In genomic region chr16:50603206-50604064, GRCh38 we compare ENCODE assay signal across 11 cellular contexts. TPM values are rescaled to one million over a fixed set of nuclear protein-coding genes. Genes with fewer than 3 reads are reported as not detected.
DNase-seq lines count a peak whose midpoint lies in the region; ATAC-seq and TF ChIP-seq lines count a peak whose summit lies in the region.
"Had no signal": no experiment of that assay in that cellular context is flagged by ENCODE, and none has a peak within 500 bp of the region (broad histone marks: within the 10 kb centered on the region; RNA-seq: fewer than 3 reads in every experiment).

No MANE protein-coding gene starts in this region.

- H3K9me3 Mint-ChIP-seq in CD4-positive, CD25-positive, alpha-beta regulatory T cell: no peaks in the 10 kb centered on the region

- H4K12ac ChIP-seq in trophoblast cell (ENCODE audit: low read depth, low read length): no peak overlapping the region

- H3K27ac Mint-ChIP-seq in CD4-positive, CD25-positive, alpha-beta regulatory T cell: peak overlapping the region; percentile 39 to 85 (median 56)
- H3K27ac Mint-ChIP-seq in T-helper 17 cell: peak overlapping the region; percentile 89

- H3K9ac ChIP-seq in trophoblast cell (ENCODE audit: low read length): no peak overlapping the region

- H2AFZ ChIP-seq in trophoblast cell (ENCODE audit: insufficient read depth, low read length, poor library complexity): no peak overlapping the region

- peaks cover 3 to 31% (median 7%) of the 10 kb centered on the region in 4 donors for H3K4me1 Mint-ChIP-seq in CD4-positive, CD25-positive, alpha-beta regulatory T cell
- peaks cover 32% of the 10 kb centered on the region for H3K4me1 Mint-ChIP-seq in T-helper 17 cell

- peak overlapping the region; percentile 41 for H2BK5ac ChIP-seq in trophoblast cell (ENCODE audit: low read depth, low read length, poor library complexity)

- H3K14ac ChIP-seq in trophoblast cell (ENCODE audit: low read length): peak overlapping the region; percentile 27

- no peak overlapping the region for H3K4me3 Mint-ChIP-seq in CD4-positive, CD25-positive, alpha-beta regulatory T cell
- H3K4me3 Mint-ChIP-seq in T-helper 17 cell: no peak overlapping the region

- in situ Hi-C loops in GM13977 (cut with MboI; ENCODE audit: low pct_unique_long_range_greater_than_20kb, low sequenced_read_pairs, unreplicated experiment): no loop called here

- peak overlapping the region; percentile 25 for H2BK120ac ChIP-seq in trophoblast cell (ENCODE audit: insufficient read depth, low read length, poor library complexity)

- peak overlapping the region; percentile 8 for H3K4me2 ChIP-seq in trophoblast cell (ENCODE audit: low read length)

- no peak overlapping the region for H3K4ac ChIP-seq in trophoblast cell (ENCODE audit: low read depth, low read length)

- H3K4me3 ChIP-seq in CD4-positive, CD25-positive, alpha-beta regulatory T cell (ENCODE audit: low read depth, low read length): no peak overlapping the region
- H3K4me3 ChIP-seq in trophoblast cell (ENCODE audit: low read depth, low read length): no peak overlapping the region
- H3K4me3 ChIP-seq: lung had no signal

- H3K79me1 ChIP-seq in trophoblast cell (ENCODE audit: low read length): peaks cover 7% of the 10 kb centered on the region

- no peak overlapping the region for H3K23ac ChIP-seq in trophoblast cell (ENCODE audit: low read length)

- no CpG with 5 or more reads among the region's 18 CpGs for WGBS in trophoblast cell (ENCODE audit: extremely low coverage, insufficient coverage, insufficient read length)

- H3K36me3 Mint-ChIP-seq in CD4-positive, CD25-positive, alpha-beta regulatory T cell: peaks cover 6% of the 10 kb centered on the region
- no peaks in the 10 kb centered on the region for H3K36me3 Mint-ChIP-seq in T-helper 17 cell (ENCODE audit: low read depth)

- H3K27ac ChIP-seq in CD4-positive, CD25-positive, alpha-beta regulatory T cell (ENCODE audit: insufficient read depth, low read length, poor library complexity, severe bottlenecking): no peak overlapping the region
- no peak overlapping the region for H3K27ac ChIP-seq in foreskin keratinocyte
- H3K27ac ChIP-seq in trophoblast cell (ENCODE audit: low read depth, low read length): peak overlapping the region; percentile 31

- no peak overlapping the region for H4K8ac ChIP-seq in trophoblast cell (ENCODE audit: low read depth, low read length)

- ATAC-seq in CD4-positive, CD25-positive, alpha-beta regulatory T cell (ENCODE audit: low read depth in 2 of 2): no peak
- no peak for ATAC-seq in T-helper 17 cell
- peak; percentile 42 for ATAC-seq in foreskin keratinocyte
- ATAC-seq in GM21737 (IDR thresholded peaks at IDR 0.05; ENCODE audit: unreplicated experiment): no peak
- ATAC-seq in HG02852 (IDR thresholded peaks at IDR 0.05; ENCODE audit: unreplicated experiment): no peak
- ATAC-seq in HG03045 (IDR thresholded peaks at IDR 0.05; ENCODE audit: unreplicated experiment): no peak

- no peaks in the 10 kb centered on the region for H3K27me3 ChIP-seq in CD4-positive, CD25-positive, alpha-beta regulatory T cell (ENCODE audit: control insufficient read depth, insufficient read depth, low read length)
- H3K27me3 ChIP-seq in foreskin keratinocyte (no peaks in the 10 kb centered on the region), trophoblast cell (ENCODE audit: insufficient read depth, low read length) (no peaks in the 10 kb centered on the region)

- no peaks in the 10 kb centered on the region for H3K79me2 ChIP-seq in trophoblast cell (ENCODE audit: control insufficient read depth, insufficient read depth, low read length, poor library complexity)

- no peak overlapping the region for H2AK5ac ChIP-seq in trophoblast cell (ENCODE audit: low read length)

- no peak for TF ChIP-seq CTCF in foreskin keratinocyte (conservative IDR thresholded peaks at IDR 0.05)
- TF ChIP-seq CTCF in GM13977 (IDR thresholded peaks at IDR 0.05; ENCODE audit: extremely low read depth, insufficient read depth, missing control alignments): no peak

- no peaks in the 10 kb centered on the region for H3K36me3 ChIP-seq in CD4-positive, CD25-positive, alpha-beta regulatory T cell (ENCODE audit: control insufficient read depth, insufficient read depth, low read length)
- H3K36me3 ChIP-seq in trophoblast cell (ENCODE audit: control insufficient read depth in 1 of 2, insufficient read depth in 2 of 2, low read length in 2 of 2): no peaks in the 10 kb centered on the region

- no peaks in the 10 kb centered on the region for H3K27me3 Mint-ChIP-seq in CD4-positive, CD25-positive, alpha-beta regulatory T cell
- H3K27me3 Mint-ChIP-seq in T-helper 17 cell: no peaks in the 10 kb centered on the region

- H4K91ac ChIP-seq in trophoblast cell (ENCODE audit: low read depth, low read length): peak overlapping the region; percentile 69

- no peak overlapping the region for H3K18ac ChIP-seq in trophoblast cell (ENCODE audit: low read length)

- no peak overlapping the region for H2BK12ac ChIP-seq in trophoblast cell (ENCODE audit: low read length)

- no peaks in the 10 kb centered on the region for H3K9me3 ChIP-seq in CD4-positive, CD25-positive, alpha-beta regulatory T cell (ENCODE audit: control insufficient read depth in 2 of 2, low read length in 2 of 2)
- no peaks in the 10 kb centered on the region for H3K9me3 ChIP-seq in T-helper 17 cell (ENCODE audit: control insufficient read depth, low read length, poor library complexity, severe bottlenecking)
- peaks cover 1% of the 10 kb centered on the region for H3K9me3 ChIP-seq in trophoblast cell (ENCODE audit: insufficient read depth, low read depth, low read length)

- DNase-seq in CD4-positive, CD25-positive, alpha-beta regulatory T cell: no peak
- DNase-seq in T-helper 17 cell (no peak), foreskin keratinocyte (peak; percentile 17 to 30), trophoblast cell (no peak), GM13977 (ENCODE audit: low spot score) (no peak)
- DNase-seq: DMS153, NCI-H187 had no signal

- H3K4me1 ChIP-seq in CD4-positive, CD25-positive, alpha-beta regulatory T cell (ENCODE audit: control insufficient read depth, insufficient read depth, low read length, poor library complexity, severe bottlenecking): peaks cover 12% of the 10 kb centered on the region
- H3K4me1 ChIP-seq in foreskin keratinocyte (no peaks in the 10 kb centered on the region), trophoblast cell (ENCODE audit: control insufficient read depth in 1 of 2, insufficient read depth in 2 of 2, low read length in 2 of 2) (peaks cover 34 to 48% of the 10 kb centered on the region in 2 experiments)

RNA-seq across cellular contexts. Expression of gene NKD1, which starts 55.2 kb away (rescaled TPM):
- total RNA-seq in CD4-positive, CD25-positive, alpha-beta regulatory T cell: 2.4 TPM
- polyA plus RNA-seq in CD4-positive, CD25-positive, alpha-beta regulatory T cell: under 1 TPM in 3 of 4 donors, not detected in 1; 0.10 to 0.76 (median 0.54) TPM
- total RNA-seq in T-helper 17 cell (1 to 10 TPM; 1.5 to 2.8 TPM), foreskin keratinocyte (0.48 and 0.60 TPM in 2 replicates)
- 0.10 and 0.36 TPM in 2 replicates for polyA plus RNA-seq in foreskin keratinocyte
- polyA plus RNA-seq in trophoblast cell (2013): 4.0 and 4.5 TPM in 2 replicates

Comparison
In these comparisons a context has a peak if more than half of its experiments do, and no peak if none do; other contexts are left out.
1. DNase-seq: peak in foreskin keratinocyte (2 of 2); none in CD4-positive, CD25-positive, alpha-beta regulatory T cell (0 of 3), T-helper 17 cell (0 of 3), trophoblast cell (0 of 2) and GM13977 (single experiment).